ENCODE assay signal across 11 cellular contexts in genomic region chr12:125079943-125080645, GRCh38. TPM values are rescaled to one million over a fixed set of nuclear protein-coding genes. Genes with fewer than 3 reads are reported as not detected.
DNase-seq lines count a peak whose midpoint lies in the region; ATAC-seq and TF ChIP-seq lines count a peak whose summit lies in the region.
"Had no signal": no experiment of that assay in that cellular context is flagged by ENCODE, and none has a peak within 500 bp of the region (broad histone marks: within the 10 kb centered on the region; RNA-seq: fewer than 3 reads in every experiment).

No MANE protein-coding gene starts in this region.

- H3K4ac ChIP-seq in mesendoderm (ENCODE audit: low read depth, low read length): no peak overlapping the region

- no peak overlapping the region for H2AK5ac ChIP-seq in mesendoderm (ENCODE audit: low read length)

- peak overlapping the region; percentile 11; the same call in 1 of the 2 replicates for H3K27ac ChIP-seq in C4-2B
- no peak overlapping the region for H3K27ac ChIP-seq in mesendoderm (ENCODE audit: low read depth, low read length)
- peak overlapping the region in 1 of 2 donors; percentile 59 for H3K27ac ChIP-seq in coronary artery

- H3K27me3 ChIP-seq in mesendoderm (ENCODE audit: insufficient read depth, low read length, poor library complexity): peaks cover 2% of the 10 kb centered on the region

- no peak overlapping the region for H4K8ac ChIP-seq in mesendoderm (ENCODE audit: low read depth, low read length)

- DNase-seq in NCI-H460 (ENCODE audit: extremely low read depth, low read depth) (peak; percentile 50), fibroblast of pulmonary artery (ENCODE audit: low read depth) (peak; percentile 16), sciatic nerve (ENCODE audit: low spot score) (no peak), mesendoderm (no peak), coronary artery (ENCODE audit: low spot score) (no peak), HK-2 (ENCODE audit: unreplicated experiment) (no peak)
- DNase-seq: CD4-positive, CD25-positive, alpha-beta regulatory T cell; NCI-H1694 treated with DMSO at 0.1 percent for 48 hours had no signal

- no peak overlapping the region for H3K18ac ChIP-seq in mesendoderm (ENCODE audit: low read length)

- peaks cover 17% of the 10 kb centered on the region for H3K36me3 ChIP-seq in mesendoderm (ENCODE audit: control insufficient read depth, insufficient read depth, low read length)

- intact Hi-C loops in sciatic nerve (cut with DNase I): no loop called here

- H3K23ac ChIP-seq in mesendoderm (ENCODE audit: low read length): no peak overlapping the region

- H4K5ac ChIP-seq in mesendoderm (ENCODE audit: low read length): no peak overlapping the region

- TF ChIP-seq CTCF in C4-2B (conservative IDR thresholded peaks at IDR 0.05) (no peak), fibroblast of pulmonary artery (IDR thresholded peaks at IDR 0.05; ENCODE audit: low read length, missing control alignments) (no peak), coronary artery (IDR thresholded peaks at IDR 0.05) (no peak)

- H3K79me2 ChIP-seq in mesendoderm (ENCODE audit: control insufficient read depth, insufficient read depth, low read length): no peaks in the 10 kb centered on the region

- no peak overlapping the region for H3K56ac ChIP-seq in mesendoderm (ENCODE audit: low read length)

- H2BK120ac ChIP-seq in mesendoderm (ENCODE audit: low read depth, low read length): no peak overlapping the region

- H3K4me3 ChIP-seq in fibroblast of pulmonary artery (replicated peaks; ENCODE audit: low read depth, low read length) (no peak overlapping the region), mesendoderm (ENCODE audit: low read length) (no peak overlapping the region), coronary artery (no peak overlapping the region)
- H3K4me3 ChIP-seq: lung had no signal

- peaks cover 3% of the 10 kb centered on the region for H3K79me1 ChIP-seq in mesendoderm (ENCODE audit: low read length)

- H2BK15ac ChIP-seq in mesendoderm (replicated peaks; ENCODE audit: low read depth): no peak overlapping the region

- WGBS in mesendoderm (ENCODE audit: extremely low coverage, insufficient coverage, low lambda C conversion rate): no CpG with 5 or more reads among the region's 13 CpGs

- H3K9ac ChIP-seq in mesendoderm (ENCODE audit: low read length): no peak overlapping the region

- no peak overlapping the region for H3K4me2 ChIP-seq in mesendoderm (ENCODE audit: low read length)

- peak; percentile 95 for ATAC-seq in sciatic nerve
- no peak for ATAC-seq in HG03520 (IDR thresholded peaks at IDR 0.05; ENCODE audit: unreplicated experiment)

- no peak overlapping the region for H2BK5ac ChIP-seq in mesendoderm (ENCODE audit: low read length)

- no peaks in the 10 kb centered on the region for H3K4me1 ChIP-seq in mesendoderm (ENCODE audit: control insufficient read depth, low read depth, low read length)

RNA-seq across cellular contexts. Expression of gene AACS, which starts 14.9 kb away (rescaled TPM):
- total RNA-seq in NCI-H460 (2014; rRNA removed; shearing (Covaris generic)): 15.6 and 18.1 TPM in 2 replicates
- polyA plus RNA-seq in NCI-H460 (2014; cell fraction: nucleus; rRNA removed): 22.4 and 34.9 TPM in 2 replicates
- total RNA-seq in sciatic nerve: 19.6 TPM
- 14.0 TPM for polyA plus RNA-seq in mesendoderm (2013, experiment 1 of 2)
- 15.1 TPM for polyA plus RNA-seq in mesendoderm (2013, experiment 2 of 2)

Comparison
In these comparisons a context has a peak if more than half of its experiments do, and no peak if none do; other contexts are left out.
1. DNase-seq: peak in NCI-H460 (single experiment) and fibroblast of pulmonary artery (single experiment); none in sciatic nerve (single experiment), mesendoderm (single experiment), coronary artery (single experiment) and HK-2 (single experiment).